1 cellular context compared by ENCODE assay signal in the genomic region with DNA sequence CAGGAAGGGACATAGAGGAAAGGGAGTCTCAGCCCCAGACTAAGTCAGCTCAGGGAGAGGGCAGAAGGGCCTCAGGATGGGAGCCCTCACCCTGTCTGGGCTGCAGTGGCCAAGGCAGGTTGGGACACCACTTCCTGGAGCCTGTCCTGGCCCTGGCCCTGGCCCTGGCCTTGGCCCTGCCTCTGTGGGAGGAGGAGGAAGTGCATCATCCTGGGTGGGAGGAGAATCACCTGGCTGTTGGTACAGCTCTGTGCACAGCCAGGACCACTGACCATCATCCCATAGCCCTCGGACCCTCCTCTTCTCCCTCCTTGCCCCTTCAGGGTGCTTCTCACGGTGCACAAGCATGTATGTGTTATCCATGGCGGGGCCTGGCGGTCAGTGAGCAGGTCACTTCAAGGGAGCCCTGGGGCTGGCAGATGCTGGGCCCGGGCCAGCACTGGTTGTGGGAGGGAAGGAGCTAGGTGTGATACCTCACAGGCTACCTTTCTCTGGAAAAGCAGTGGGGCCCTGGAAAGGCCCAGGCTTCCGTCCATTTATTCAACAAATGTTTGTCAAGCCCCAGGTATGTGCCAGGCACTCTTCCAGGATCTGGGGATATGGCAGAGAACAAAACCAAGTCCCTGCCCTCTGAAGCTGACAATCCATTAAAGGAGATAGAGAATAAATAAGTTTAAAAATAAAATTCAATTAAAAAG.
TF ChIP-seq lines count a peak whose summit lies in the region.

No MANE protein-coding gene starts in this region.

TF ChIP-seq in HepG2, 621 proteins besides CTCF, POLR2A, EP300 and RAD21 (continued from another document and continues in another):
- TF ChIP-seq, protein P1, sequence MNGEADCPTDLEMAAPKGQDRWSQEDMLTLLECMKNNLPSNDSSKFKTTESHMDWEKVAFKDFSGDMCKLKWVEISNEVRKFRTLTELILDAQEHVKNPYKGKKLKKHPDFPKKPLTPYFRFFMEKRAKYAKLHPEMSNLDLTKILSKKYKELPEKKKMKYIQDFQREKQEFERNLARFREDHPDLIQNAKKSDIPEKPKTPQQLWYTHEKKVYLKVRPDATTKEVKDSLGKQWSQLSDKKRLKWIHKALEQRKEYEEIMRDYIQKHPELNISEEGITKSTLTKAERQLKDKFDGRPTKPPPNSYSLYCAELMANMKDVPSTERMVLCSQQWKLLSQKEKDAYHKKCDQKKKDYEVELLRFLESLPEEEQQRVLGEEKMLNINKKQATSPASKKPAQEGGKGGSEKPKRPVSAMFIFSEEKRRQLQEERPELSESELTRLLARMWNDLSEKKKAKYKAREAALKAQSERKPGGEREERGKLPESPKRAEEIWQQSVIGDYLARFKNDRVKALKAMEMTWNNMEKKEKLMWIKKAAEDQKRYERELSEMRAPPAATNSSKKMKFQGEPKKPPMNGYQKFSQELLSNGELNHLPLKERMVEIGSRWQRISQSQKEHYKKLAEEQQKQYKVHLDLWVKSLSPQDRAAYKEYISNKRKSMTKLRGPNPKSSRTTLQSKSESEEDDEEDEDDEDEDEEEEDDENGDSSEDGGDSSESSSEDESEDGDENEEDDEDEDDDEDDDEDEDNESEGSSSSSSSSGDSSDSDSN (CRISPR knock-in tag; IDR thresholded peaks at IDR 0.05), result peak; percentile 60
- TF ChIP-seq, protein P2, sequence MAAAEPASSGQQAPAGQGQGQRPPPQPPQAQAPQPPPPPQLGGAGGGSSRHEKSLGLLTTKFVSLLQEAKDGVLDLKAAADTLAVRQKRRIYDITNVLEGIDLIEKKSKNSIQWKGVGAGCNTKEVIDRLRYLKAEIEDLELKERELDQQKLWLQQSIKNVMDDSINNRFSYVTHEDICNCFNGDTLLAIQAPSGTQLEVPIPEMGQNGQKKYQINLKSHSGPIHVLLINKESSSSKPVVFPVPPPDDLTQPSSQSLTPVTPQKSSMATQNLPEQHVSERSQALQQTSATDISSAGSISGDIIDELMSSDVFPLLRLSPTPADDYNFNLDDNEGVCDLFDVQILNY (CRISPR knock-in tag; conservative IDR thresholded peaks at IDR 0.05), result no peak
- peak; percentile 43; the same call in 1 of the 2 replicates for TF ChIP-seq ZMYM4 (CRISPR knock-in tag; IDR thresholded peaks at IDR 0.05)
- TF ChIP-seq HDAC2 (CRISPR knock-in tag; IDR thresholded peaks at IDR 0.05), result peak; percentile 64; the same call in 1 of the 2 replicates
- TF ChIP-seq ZC3H4 (CRISPR knock-in tag; IDR thresholded peaks at IDR 0.05; ENCODE audit: borderline replicate concordance), result no peak
- no peak for TF ChIP-seq SNAPC2 (CRISPR knock-in tag; IDR thresholded peaks at IDR 0.05)
- TF ChIP-seq, protein P3, sequence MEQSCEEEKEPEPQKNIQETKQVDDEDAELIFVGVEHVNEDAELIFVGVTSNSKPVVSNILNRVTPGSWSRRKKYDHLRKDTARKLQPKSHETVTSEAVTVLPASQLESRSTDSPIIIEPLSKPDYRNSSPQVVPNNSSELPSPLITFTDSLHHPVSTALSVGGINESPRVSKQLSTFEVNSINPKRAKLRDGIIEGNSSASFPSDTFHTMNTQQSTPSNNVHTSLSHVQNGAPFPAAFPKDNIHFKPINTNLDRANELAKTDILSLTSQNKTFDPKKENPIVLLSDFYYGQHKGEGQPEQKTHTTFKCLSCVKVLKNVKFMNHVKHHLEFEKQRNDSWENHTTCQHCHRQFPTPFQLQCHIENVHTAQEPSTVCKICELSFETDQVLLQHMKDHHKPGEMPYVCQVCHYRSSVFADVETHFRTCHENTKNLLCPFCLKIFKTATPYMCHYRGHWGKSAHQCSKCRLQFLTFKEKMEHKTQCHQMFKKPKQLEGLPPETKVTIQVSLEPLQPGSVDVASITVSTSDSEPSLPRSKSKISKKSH (CRISPR knock-in tag; IDR thresholded peaks at IDR 0.05; ENCODE audit: borderline replicate concordance), result 0 out of 2 replicates have a peak, but pooled peaks have one; percentile 51
- TF ChIP-seq ZNF616 (CRISPR knock-in tag; IDR thresholded peaks at IDR 0.05; ENCODE audit: low read depth), result no peak
- TF ChIP-seq ZNF331 (CRISPR knock-in tag; IDR thresholded peaks at IDR 0.05), result no peak
- no peak for TF ChIP-seq JDP2 (CRISPR knock-in tag; IDR thresholded peaks at IDR 0.05; ENCODE audit: borderline replicate concordance)
- TF ChIP-seq, protein P4, sequence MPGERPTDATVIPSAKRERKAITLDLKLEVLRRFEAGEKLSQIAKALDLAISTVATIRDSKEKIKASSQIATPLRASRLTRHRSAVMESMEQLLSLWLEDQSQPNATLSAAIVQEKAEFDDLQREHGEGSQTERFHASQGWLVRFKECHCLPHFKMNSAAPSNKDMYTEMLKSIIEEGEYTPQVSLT (CRISPR knock-in tag; IDR thresholded peaks at IDR 0.05; ENCODE audit: borderline replicate concordance, low read depth), result no peak
- TF ChIP-seq, protein P5, sequence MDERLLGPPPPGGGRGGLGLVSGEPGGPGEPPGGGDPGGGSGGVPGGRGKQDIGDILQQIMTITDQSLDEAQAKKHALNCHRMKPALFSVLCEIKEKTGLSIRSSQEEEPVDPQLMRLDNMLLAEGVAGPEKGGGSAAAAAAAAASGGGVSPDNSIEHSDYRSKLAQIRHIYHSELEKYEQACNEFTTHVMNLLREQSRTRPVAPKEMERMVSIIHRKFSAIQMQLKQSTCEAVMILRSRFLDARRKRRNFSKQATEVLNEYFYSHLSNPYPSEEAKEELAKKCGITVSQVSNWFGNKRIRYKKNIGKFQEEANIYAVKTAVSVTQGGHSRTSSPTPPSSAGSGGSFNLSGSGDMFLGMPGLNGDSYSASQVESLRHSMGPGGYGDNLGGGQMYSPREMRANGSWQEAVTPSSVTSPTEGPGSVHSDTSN (CRISPR knock-in tag; IDR thresholded peaks at IDR 0.05), result no peak
- no peak for TF ChIP-seq NFE2L1 (CRISPR knock-in tag; IDR thresholded peaks at IDR 0.05; ENCODE audit: borderline replicate concordance)
- 0 out of 2 replicates have a peak, but pooled peaks have one; percentile 13 for TF ChIP-seq GATAD1 (CRISPR knock-in tag; IDR thresholded peaks at IDR 0.05)
- TF ChIP-seq ZNF138 (CRISPR knock-in tag; IDR thresholded peaks at IDR 0.05; ENCODE audit: low read depth), result no peak
- no peak for TF ChIP-seq ZNF83 (CRISPR knock-in tag; IDR thresholded peaks at IDR 0.05; ENCODE audit: borderline replicate concordance)
- no peak for TF ChIP-seq ZNF530 (CRISPR knock-in tag; IDR thresholded peaks at IDR 0.05; ENCODE audit: low read depth)
- no peak for TF ChIP-seq ZNF775 (CRISPR knock-in tag; IDR thresholded peaks at IDR 0.05; ENCODE audit: borderline replicate concordance)
- TF ChIP-seq RFX1 (IDR thresholded peaks at IDR 0.05), result no peak
- no peak for TF ChIP-seq KLF12 (CRISPR knock-in tag; IDR thresholded peaks at IDR 0.05; ENCODE audit: borderline replicate concordance)
- TF ChIP-seq, protein P6, sequence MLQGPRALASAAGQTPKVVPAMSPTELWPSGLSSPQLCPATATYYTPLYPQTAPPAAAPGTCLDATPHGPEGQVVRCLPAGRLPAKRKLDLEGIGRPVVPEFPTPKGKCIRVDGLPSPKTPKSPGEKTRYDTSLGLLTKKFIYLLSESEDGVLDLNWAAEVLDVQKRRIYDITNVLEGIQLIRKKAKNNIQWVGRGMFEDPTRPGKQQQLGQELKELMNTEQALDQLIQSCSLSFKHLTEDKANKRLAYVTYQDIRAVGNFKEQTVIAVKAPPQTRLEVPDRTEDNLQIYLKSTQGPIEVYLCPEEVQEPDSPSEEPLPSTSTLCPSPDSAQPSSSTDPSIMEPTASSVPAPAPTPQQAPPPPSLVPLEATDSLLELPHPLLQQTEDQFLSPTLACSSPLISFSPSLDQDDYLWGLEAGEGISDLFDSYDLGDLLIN (CRISPR knock-in tag; IDR thresholded peaks at IDR 0.05; ENCODE audit: borderline replicate concordance), result no peak
- no peak for TF ChIP-seq ZNF777 (CRISPR knock-in tag; IDR thresholded peaks at IDR 0.05)
- no peak for TF ChIP-seq MAF1 (CRISPR knock-in tag; IDR thresholded peaks at IDR 0.05; ENCODE audit: borderline replicate concordance)
- no peak for TF ChIP-seq HDAC1 (CRISPR knock-in tag; IDR thresholded peaks at IDR 0.05)
- no peak for TF ChIP-seq ZBTB1 (CRISPR knock-in tag; IDR thresholded peaks at IDR 0.05; ENCODE audit: borderline replicate concordance)
- TF ChIP-seq, protein P7, sequence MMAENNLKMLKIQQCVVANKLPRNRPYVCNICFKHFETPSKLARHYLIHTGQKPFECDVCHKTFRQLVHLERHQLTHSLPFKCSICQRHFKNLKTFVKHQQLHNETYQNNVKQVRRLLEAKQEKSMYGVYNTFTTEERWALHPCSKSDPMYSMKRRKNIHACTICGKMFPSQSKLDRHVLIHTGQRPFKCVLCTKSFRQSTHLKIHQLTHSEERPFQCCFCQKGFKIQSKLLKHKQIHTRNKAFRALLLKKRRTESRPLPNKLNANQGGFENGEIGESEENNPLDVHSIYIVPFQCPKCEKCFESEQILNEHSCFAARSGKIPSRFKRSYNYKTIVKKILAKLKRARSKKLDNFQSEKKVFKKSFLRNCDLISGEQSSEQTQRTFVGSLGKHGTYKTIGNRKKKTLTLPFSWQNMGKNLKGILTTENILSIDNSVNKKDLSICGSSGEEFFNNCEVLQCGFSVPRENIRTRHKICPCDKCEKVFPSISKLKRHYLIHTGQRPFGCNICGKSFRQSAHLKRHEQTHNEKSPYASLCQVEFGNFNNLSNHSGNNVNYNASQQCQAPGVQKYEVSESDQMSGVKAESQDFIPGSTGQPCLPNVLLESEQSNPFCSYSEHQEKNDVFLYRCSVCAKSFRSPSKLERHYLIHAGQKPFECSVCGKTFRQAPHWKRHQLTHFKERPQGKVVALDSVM (CRISPR knock-in tag; IDR thresholded peaks at IDR 0.05), result no peak
- TF ChIP-seq MTF2 (CRISPR knock-in tag; IDR thresholded peaks at IDR 0.05; ENCODE audit: borderline replicate concordance), result no peak
- peak; percentile 39; the same call in 1 of the 2 replicates for TF ChIP-seq BCL6 (CRISPR knock-in tag; IDR thresholded peaks at IDR 0.05)
- TF ChIP-seq NONO (IDR thresholded peaks at IDR 0.05), result no peak
- no peak for TF ChIP-seq NONO (CRISPR knock-in tag; conservative IDR thresholded peaks at IDR 0.05)
- TF ChIP-seq ZNF746 (CRISPR knock-in tag; IDR thresholded peaks at IDR 0.05), result no peak
- TF ChIP-seq ZKSCAN5 (CRISPR knock-in tag; IDR thresholded peaks at IDR 0.05), result no peak
- TF ChIP-seq SKI (IDR thresholded peaks at IDR 0.05; ENCODE audit: partially characterized antibody), result peak; percentile 74
- no peak for TF ChIP-seq SETDB1 (CRISPR knock-in tag; IDR thresholded peaks at IDR 0.05; ENCODE audit: borderline replicate concordance)
- TF ChIP-seq SMAD9 (CRISPR knock-in tag; IDR thresholded peaks at IDR 0.05), result no peak
- TF ChIP-seq, protein P8, sequence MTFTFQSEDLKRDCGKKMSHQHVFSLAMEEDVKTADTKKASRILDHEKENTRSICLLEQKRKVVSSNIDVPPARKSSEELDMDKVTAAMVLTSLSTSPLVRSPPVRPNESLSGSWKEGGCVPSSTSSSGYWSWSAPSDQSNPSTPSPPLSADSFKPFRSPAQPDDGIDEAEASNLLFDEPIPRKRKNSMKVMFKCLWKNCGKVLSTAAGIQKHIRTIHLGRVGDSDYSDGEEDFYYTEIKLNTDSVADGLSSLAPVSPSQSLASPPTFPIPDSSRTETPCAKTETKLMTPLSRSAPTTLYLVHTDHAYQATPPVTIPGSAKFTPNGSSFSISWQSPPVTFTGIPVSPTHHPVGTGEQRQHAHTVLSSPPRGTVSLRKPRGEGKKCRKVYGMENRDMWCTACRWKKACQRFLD (CRISPR knock-in tag; IDR thresholded peaks at IDR 0.05; ENCODE audit: borderline replicate concordance), result no peak
- TF ChIP-seq CC2D1A (CRISPR knock-in tag; IDR thresholded peaks at IDR 0.05), result no peak
- TF ChIP-seq, protein P9, sequence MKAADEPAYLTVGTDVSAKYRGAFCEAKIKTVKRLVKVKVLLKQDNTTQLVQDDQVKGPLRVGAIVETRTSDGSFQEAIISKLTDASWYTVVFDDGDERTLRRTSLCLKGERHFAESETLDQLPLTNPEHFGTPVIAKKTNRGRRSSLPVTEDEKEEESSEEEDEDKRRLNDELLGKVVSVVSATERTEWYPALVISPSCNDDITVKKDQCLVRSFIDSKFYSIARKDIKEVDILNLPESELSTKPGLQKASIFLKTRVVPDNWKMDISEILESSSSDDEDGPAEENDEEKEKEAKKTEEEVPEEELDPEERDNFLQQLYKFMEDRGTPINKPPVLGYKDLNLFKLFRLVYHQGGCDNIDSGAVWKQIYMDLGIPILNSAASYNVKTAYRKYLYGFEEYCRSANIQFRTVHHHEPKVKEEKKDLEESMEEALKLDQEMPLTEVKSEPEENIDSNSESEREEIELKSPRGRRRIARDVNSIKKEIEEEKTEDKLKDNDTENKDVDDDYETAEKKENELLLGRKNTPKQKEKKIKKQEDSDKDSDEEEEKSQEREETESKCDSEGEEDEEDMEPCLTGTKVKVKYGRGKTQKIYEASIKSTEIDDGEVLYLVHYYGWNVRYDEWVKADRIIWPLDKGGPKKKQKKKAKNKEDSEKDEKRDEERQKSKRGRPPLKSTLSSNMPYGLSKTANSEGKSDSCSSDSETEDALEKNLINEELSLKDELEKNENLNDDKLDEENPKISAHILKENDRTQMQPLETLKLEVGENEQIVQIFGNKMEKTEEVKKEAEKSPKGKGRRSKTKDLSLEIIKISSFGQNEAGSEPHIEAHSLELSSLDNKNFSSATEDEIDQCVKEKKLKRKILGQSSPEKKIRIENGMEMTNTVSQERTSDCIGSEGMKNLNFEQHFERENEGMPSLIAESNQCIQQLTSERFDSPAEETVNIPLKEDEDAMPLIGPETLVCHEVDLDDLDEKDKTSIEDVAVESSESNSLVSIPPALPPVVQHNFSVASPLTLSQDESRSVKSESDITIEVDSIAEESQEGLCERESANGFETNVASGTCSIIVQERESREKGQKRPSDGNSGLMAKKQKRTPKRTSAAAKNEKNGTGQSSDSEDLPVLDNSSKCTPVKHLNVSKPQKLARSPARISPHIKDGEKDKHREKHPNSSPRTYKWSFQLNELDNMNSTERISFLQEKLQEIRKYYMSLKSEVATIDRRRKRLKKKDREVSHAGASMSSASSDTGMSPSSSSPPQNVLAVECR (CRISPR knock-in tag; IDR thresholded peaks at IDR 0.05; ENCODE audit: borderline replicate concordance), result no peak
- TF ChIP-seq, protein P10, sequence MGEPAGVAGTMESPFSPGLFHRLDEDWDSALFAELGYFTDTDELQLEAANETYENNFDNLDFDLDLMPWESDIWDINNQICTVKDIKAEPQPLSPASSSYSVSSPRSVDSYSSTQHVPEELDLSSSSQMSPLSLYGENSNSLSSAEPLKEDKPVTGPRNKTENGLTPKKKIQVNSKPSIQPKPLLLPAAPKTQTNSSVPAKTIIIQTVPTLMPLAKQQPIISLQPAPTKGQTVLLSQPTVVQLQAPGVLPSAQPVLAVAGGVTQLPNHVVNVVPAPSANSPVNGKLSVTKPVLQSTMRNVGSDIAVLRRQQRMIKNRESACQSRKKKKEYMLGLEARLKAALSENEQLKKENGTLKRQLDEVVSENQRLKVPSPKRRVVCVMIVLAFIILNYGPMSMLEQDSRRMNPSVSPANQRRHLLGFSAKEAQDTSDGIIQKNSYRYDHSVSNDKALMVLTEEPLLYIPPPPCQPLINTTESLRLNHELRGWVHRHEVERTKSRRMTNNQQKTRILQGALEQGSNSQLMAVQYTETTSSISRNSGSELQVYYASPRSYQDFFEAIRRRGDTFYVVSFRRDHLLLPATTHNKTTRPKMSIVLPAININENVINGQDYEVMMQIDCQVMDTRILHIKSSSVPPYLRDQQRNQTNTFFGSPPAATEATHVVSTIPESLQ (CRISPR knock-in tag; conservative IDR thresholded peaks at IDR 0.05), result no peak
- TF ChIP-seq RNF2 (conservative IDR thresholded peaks at IDR 0.05; ENCODE audit: low read depth), result no peak
- no peak; the same call in 1 of the 2 replicates for TF ChIP-seq ZNF614 (CRISPR knock-in tag; IDR thresholded peaks at IDR 0.05; ENCODE audit: borderline replicate concordance)
- TF ChIP-seq POLR2AphosphoS2 (IDR thresholded peaks at IDR 0.05; ENCODE audit: low read depth, low read length), result no peak
- no peak for TF ChIP-seq CENPT (CRISPR knock-in tag; IDR thresholded peaks at IDR 0.05; ENCODE audit: low read depth)
